In the genomic region with DNA sequence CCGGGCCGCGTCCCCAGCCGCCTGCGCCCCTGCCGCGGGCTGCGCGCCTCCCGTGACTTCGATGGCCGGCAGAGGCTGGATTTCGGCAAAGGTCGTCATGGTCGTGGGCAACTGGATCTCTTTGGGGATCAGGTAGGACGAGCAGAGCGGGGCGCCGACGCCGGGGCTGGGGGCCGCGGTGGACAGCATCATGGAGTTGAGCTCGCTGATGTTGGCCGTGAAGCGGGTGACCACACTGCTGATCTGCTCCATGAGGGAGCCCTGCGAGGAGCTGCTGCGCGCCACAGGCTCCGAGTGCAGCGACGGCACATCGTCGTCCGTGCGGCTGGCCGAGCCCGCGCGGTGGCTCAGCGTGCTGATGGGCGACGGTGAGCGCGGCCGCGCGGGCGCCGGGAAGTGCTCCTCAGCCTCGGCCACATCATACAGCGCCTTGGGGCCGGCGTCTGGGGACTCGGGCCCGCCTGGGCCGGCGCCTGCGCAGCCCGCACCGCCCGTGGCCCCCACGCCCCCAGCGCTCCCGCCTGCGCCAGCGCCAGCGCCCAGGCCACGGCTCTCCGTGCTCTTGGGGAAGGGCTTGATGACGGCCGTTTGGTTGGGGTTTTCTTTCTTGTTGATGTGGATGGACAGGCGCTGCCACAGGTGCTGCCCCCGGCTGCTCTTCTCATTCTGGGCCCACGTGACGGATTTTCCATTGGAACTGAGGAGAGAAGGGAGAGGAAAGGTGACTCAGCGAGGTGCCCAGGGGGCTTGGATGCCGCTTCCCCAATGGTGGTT, we compare ENCODE assay signal across 8 cellular contexts.
DNase-seq lines count a peak whose midpoint lies in the region; ATAC-seq and TF ChIP-seq lines count a peak whose summit lies in the region.

No MANE protein-coding gene starts in this region.

- peak; percentile 46 for ATAC-seq in GM21390 (IDR thresholded peaks at IDR 0.05; ENCODE audit: unreplicated experiment)
- ATAC-seq in left cardiac atrium = peak; percentile 70 to 79
- ATAC-seq in gastrocnemius medialis = no peak

- TF ChIP-seq CTCF in AG04449 (IDR thresholded peaks at IDR 0.05; ENCODE audit: insufficient read depth, low read length, missing control alignments) (no peak), gastrocnemius medialis (IDR thresholded peaks at IDR 0.05 in 4 of 5, conservative IDR thresholded peaks at IDR 0.05 in 1 of 5) (no peak)

- in situ Hi-C loops in gastrocnemius medialis (cut with MboI; ENCODE audit: low sequenced_read_pairs in 4 of 4) = no loop called here

- CTCF ChIA-PET in AG04449 (lab: Yijun Ruan, JAX) = no interaction called here

- no peaks in the 10 kb centered on the region for H3K36me3 ChIP-seq in gastrocnemius medialis

- intact Hi-C loops in left cardiac atrium (cut with DNase I) = no loop called here
- intact Hi-C loops in gastrocnemius medialis (cut with DNase I; ENCODE audit: low total_unique reads) = no loop called here

- H3K4me1 ChIP-seq in gastrocnemius medialis = no peaks in the 10 kb centered on the region

- DNase-seq in AG04449 (ENCODE audit: low read depth, low spot score) = no peak
- DNase-seq in activated T-cell treated with anti-CD3 and anti-CD28 coated beads, Interleukin-2, amount 50 U/mL, for 1 hour = peak; percentile 19
- peak; percentile 41 for DNase-seq in left cardiac atrium
- DNase-seq in gastrocnemius medialis = no peak
- no peak for DNase-seq in NCI-H2029 (lab: John Stamatoyannopoulos, UW)
- no peak for DNase-seq in LoVo (ENCODE audit: low spot score)
- no peak for DNase-seq in NAMALWA (ENCODE audit: low spot score)

- H3K27me3 ChIP-seq in gastrocnemius medialis = peaks cover 0 to 30% (median 12%) of the 10 kb centered on the region in 3 donors

- no peak for TF ChIP-seq POLR2A in gastrocnemius medialis (IDR thresholded peaks at IDR 0.05)

- no peak overlapping the region for H3K27ac ChIP-seq in gastrocnemius medialis

- H3K4me3 ChIP-seq in AG04449 (ENCODE audit: low read depth, low read length) (peak overlapping the region; percentile 49), gastrocnemius medialis (peak overlapping the region; percentile 30 to 44 (median 36))

- POLR2A ChIA-PET in AG04449 (lab: Yijun Ruan, JAX) = no interaction called here

- no peaks in the 10 kb centered on the region for H3K9me3 ChIP-seq in gastrocnemius medialis

Comparison
In these comparisons a context has a peak if more than half of its experiments do, and no peak if none do; other contexts are left out.
1. DNase-seq: peak in activated T-cell treated with anti-CD3 and anti-CD28 coated beads, Interleukin-2, amount 50 U/mL, for 1 hour (single experiment) and left cardiac atrium (single experiment); none in AG04449 (single experiment), gastrocnemius medialis (0 of 2), NCI-H2029 (single experiment), LoVo (single experiment) and NAMALWA (single experiment).
2. ATAC-seq: peak in GM21390 (single experiment) and left cardiac atrium (2 of 2); none in gastrocnemius medialis (0 of 2).